Comparison of ENCODE assay signal across 1 cellular context in the genomic region with DNA sequence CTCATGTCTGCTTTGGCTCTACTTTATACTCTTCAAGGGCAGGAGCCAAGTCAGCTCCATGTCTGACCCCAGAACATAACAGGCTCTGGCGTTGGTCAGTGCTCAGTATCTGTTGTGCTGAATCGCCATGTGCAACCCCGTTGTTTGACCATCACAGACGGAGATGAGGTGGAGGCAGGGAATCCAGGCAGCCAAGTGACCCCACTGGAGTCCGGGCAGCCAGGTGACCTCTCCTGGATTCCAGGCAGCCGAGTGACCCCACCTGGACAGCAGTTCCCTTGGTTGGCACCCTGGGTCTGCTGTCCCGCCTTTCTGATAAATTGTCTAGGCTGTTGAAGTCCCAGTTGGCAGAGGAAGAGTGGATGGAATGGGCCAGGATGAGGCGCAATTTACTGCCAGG.
TF ChIP-seq lines count a peak whose summit lies in the region.

No MANE protein-coding gene starts in this region.

TF ChIP-seq in H1, 55 proteins besides CTCF, POLR2A, EP300 and RAD21:
- TF ChIP-seq SP1 (IDR thresholded peaks at IDR 0.05; ENCODE audit: low read depth, low read length) (no peak), SRF (IDR thresholded peaks at IDR 0.05; ENCODE audit: low read depth, low read length) (no peak), TBP (IDR thresholded peaks at IDR 0.05; ENCODE audit: low read depth, low read length) (no peak), SIN3A (conservative IDR thresholded peaks at IDR 0.05 in 1 of 2, IDR thresholded peaks at IDR 0.05 in 1 of 2; ENCODE audit: low read depth in 1 of 2, low read length in 2 of 2) (no peak), SUZ12 (IDR thresholded peaks at IDR 0.05; ENCODE audit: low read length) (no peak), CBX8 (IDR thresholded peaks at IDR 0.05; ENCODE audit: borderline replicate concordance, low read depth, low read length) (no peak), E2F6 (IDR thresholded peaks at IDR 0.05) (no peak)
